ENCODE assay signal across 17 cellular contexts in the genomic region with DNA sequence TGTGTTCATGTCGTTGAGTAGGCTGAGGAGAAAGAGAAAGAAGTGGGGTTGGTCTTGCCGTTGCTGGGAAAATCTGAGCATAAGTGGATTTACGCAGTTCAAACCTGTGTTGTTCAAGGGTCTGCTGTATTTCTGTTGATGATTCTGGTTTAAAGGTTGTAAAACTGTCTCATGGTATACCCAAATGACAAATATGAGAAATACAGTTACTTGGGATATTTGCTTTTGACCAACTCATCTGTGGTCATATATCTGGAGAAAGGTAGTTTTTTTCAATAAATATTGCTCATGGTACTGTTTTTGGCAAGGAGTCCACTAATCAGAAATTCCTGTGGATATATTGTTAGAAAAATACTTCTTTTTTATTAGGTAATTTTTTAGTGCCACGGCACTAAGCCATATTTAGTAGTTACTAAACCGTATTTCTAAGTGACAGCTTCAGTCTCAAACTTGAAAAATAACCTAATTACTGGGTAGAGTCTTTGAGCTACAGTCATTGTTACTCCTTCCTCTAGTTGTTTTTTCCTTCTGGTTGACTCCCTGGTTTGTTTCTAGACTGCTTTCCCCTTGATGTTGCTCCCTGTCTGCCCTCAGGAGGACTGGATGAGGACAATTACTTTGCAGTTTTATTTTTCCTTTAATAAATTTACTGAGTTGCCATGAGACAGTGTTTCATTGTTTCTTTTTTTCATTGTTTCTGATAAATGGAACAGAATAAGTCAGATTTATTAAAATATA. TPM values are rescaled to one million over a fixed set of nuclear protein-coding genes. Genes with fewer than 3 reads are reported as not detected.
DNase-seq lines count a peak whose midpoint lies in the region; ATAC-seq and TF ChIP-seq lines count a peak whose summit lies in the region.
"Had no signal": no experiment of that assay in that cellular context is flagged by ENCODE, and none has a peak within 500 bp of the region (broad histone marks: within the 10 kb centered on the region; RNA-seq: fewer than 3 reads in every experiment).

No MANE protein-coding gene starts in this region.

- H4K20me1 ChIP-seq in H9 (ENCODE audit: control insufficient read depth, insufficient read depth, insufficient read length) = no peaks in the 10 kb centered on the region

- no peak overlapping the region for H2BK15ac ChIP-seq in H9 (ENCODE audit: low read depth, low read length)

- POLR2A ChIA-PET in naive thymus-derived CD8-positive, alpha-beta T cell (lab: Charles Lee) = interaction anchor here (0.5 kb wide), 1 partner anchor 748 kb away, joined by 5 read pairs; no protein-coding TSS in a partner anchor

- no peak for TF ChIP-seq CTCF in H9 (conservative IDR thresholded peaks at IDR 0.05)

- no peak overlapping the region for H2BK12ac ChIP-seq in H9 (ENCODE audit: insufficient read length, low read depth, low read length)

- H2BK5ac ChIP-seq in H9 (ENCODE audit: insufficient read length, low read length) = no peak overlapping the region

- no peak overlapping the region for H2BK20ac ChIP-seq in H9 (ENCODE audit: low read depth, low read length, poor library complexity, severe bottlenecking)

- H3K79me2 ChIP-seq in H9 (ENCODE audit: insufficient read depth, low read length) = no peaks in the 10 kb centered on the region

- no peak overlapping the region for H3K56ac ChIP-seq in H9 (ENCODE audit: insufficient read length, low read depth, low read length)

- no peak overlapping the region for H3K18ac ChIP-seq in H9 (ENCODE audit: insufficient read length, low read depth, low read length)

- no peak overlapping the region for H3K4me3 Mint-ChIP-seq in activated T-cell treated with anti-CD3 and anti-CD28 coated beads, Interleukin-2, amount 50 U/mL, for 24 hours
- H3K4me3 Mint-ChIP-seq in H9 = no peak overlapping the region
- no peak overlapping the region for H3K4me3 Mint-ChIP-seq in central memory CD8-positive, alpha-beta T cell
- H3K4me3 Mint-ChIP-seq in naive thymus-derived CD8-positive, alpha-beta T cell = no peak overlapping the region
- H3K4me3 Mint-ChIP-seq: HFFc6 had no signal

- H3K23me2 ChIP-seq in H9 (ENCODE audit: insufficient read length, low read depth, low read length, poor library complexity, severe bottlenecking) = no peaks in the 10 kb centered on the region

- no peak overlapping the region for H2AK5ac ChIP-seq in H9 (ENCODE audit: insufficient read length, low read length)

- no peak overlapping the region for H3K27ac ChIP-seq in H9 (ENCODE audit: insufficient read length, low read depth, low read length)
- H3K27ac ChIP-seq: C4-2B had no signal

- H4K5ac ChIP-seq in H9 (ENCODE audit: insufficient read length, low read depth, low read length) = no peak overlapping the region

- no peaks in the 10 kb centered on the region; the same call in 1 of the 2 replicates for H3K4me1 ChIP-seq in H9 (ENCODE audit: insufficient read depth, low read length)

- no peak overlapping the region for H3K14ac ChIP-seq in H9 (ENCODE audit: insufficient read depth, low read length)

- H2BK120ac ChIP-seq in H9 (ENCODE audit: low read depth, low read length, poor library complexity, severe bottlenecking) = no peak overlapping the region

- no CpG with 5 or more reads among the region's 5 CpGs for WGBS in H9 (ENCODE audit: extremely low coverage, insufficient read length, low lambda C conversion rate)

- peaks cover 83% of the 10 kb centered on the region for H3K36me3 Mint-ChIP-seq in activated T-cell treated with anti-CD3 and anti-CD28 coated beads, Interleukin-2, amount 50 U/mL, for 24 hours (ENCODE audit: low read depth)
- peaks cover 29 to 63% (median 43%) of the 10 kb centered on the region in 3 experiments for H3K36me3 Mint-ChIP-seq in H9 (ENCODE audit: insufficient read depth in 1 of 3, low read depth in 3 of 3)
- peaks cover 53% of the 10 kb centered on the region for H3K36me3 Mint-ChIP-seq in central memory CD8-positive, alpha-beta T cell (ENCODE audit: insufficient read depth)
- peaks cover 0 to 83% (median 7%) of the 10 kb centered on the region in 3 donors for H3K36me3 Mint-ChIP-seq in naive thymus-derived CD8-positive, alpha-beta T cell

- H3K27me3 Mint-ChIP-seq in activated T-cell treated with anti-CD3 and anti-CD28 coated beads, Interleukin-2, amount 50 U/mL, for 24 hours = no peaks in the 10 kb centered on the region
- H3K27me3 Mint-ChIP-seq in H9 (ENCODE audit: low read depth) = no peaks in the 10 kb centered on the region
- H3K27me3 Mint-ChIP-seq in central memory CD8-positive, alpha-beta T cell = no peaks in the 10 kb centered on the region
- no peaks in the 10 kb centered on the region for H3K27me3 Mint-ChIP-seq in naive thymus-derived CD8-positive, alpha-beta T cell

- H3K4me1 Mint-ChIP-seq in activated T-cell treated with anti-CD3 and anti-CD28 coated beads, Interleukin-2, amount 50 U/mL, for 24 hours (ENCODE audit: low read depth) = peaks cover 3% of the 10 kb centered on the region
- peaks cover 5 to 7% of the 10 kb centered on the region in 2 experiments for H3K4me1 Mint-ChIP-seq in H9
- peaks cover 12% of the 10 kb centered on the region for H3K4me1 Mint-ChIP-seq in central memory CD8-positive, alpha-beta T cell
- peaks cover 3 to 8% (median 6%) of the 10 kb centered on the region in 4 donors for H3K4me1 Mint-ChIP-seq in naive thymus-derived CD8-positive, alpha-beta T cell

- no peaks in the 10 kb centered on the region for H3K9me3 Mint-ChIP-seq in activated T-cell treated with anti-CD3 and anti-CD28 coated beads, Interleukin-2, amount 50 U/mL, for 24 hours
- H3K9me3 Mint-ChIP-seq in H9 = no peaks in the 10 kb centered on the region
- H3K9me3 Mint-ChIP-seq in central memory CD8-positive, alpha-beta T cell = no peaks in the 10 kb centered on the region
- H3K9me3 Mint-ChIP-seq in naive thymus-derived CD8-positive, alpha-beta T cell = no peaks in the 10 kb centered on the region
- H3K9me3 Mint-ChIP-seq: HFFc6 had no signal

- ATAC-seq in central memory CD8-positive, alpha-beta T cell (replicated peaks; ENCODE audit: extremely low read depth, poor library complexity, severe bottlenecking) = no peak
- ATAC-seq in naive thymus-derived CD8-positive, alpha-beta T cell = no peak
- ATAC-seq in GM18873 (IDR thresholded peaks at IDR 0.05; ENCODE audit: low FRiP score, unreplicated experiment) = no peak

- H2AFZ ChIP-seq in H9 (ENCODE audit: low read length) = no peak overlapping the region

- no peak overlapping the region for H3K4ac ChIP-seq in H9 (ENCODE audit: low read depth, low read length)

- no peak overlapping the region for H3K4me2 ChIP-seq in H9 (ENCODE audit: insufficient read depth, insufficient read length, low read length)

- no peaks in the 10 kb centered on the region for H3K9me3 ChIP-seq in H9 (ENCODE audit: control insufficient read depth, low read depth, low read length)

- peaks cover 4% of the 10 kb centered on the region for H3K79me1 ChIP-seq in H9 (ENCODE audit: insufficient read depth, low read depth, low read length, poor library complexity, severe bottlenecking)

- no peak overlapping the region for H3T11ph ChIP-seq in H9 (ENCODE audit: low read length)

- H3K27me3 ChIP-seq in H9 (ENCODE audit: insufficient read depth, low read length) = no peaks in the 10 kb centered on the region

- H3K23ac ChIP-seq in H9 (ENCODE audit: insufficient read length, low read depth, low read length) = no peak overlapping the region

- no peak overlapping the region for H3K9ac ChIP-seq in H9 (ENCODE audit: extremely low read depth, insufficient read length, low read length)

- no peak overlapping the region for H4K91ac ChIP-seq in H9 (ENCODE audit: insufficient read length, low read depth, low read length)

- H4K8ac ChIP-seq in H9 (replicated peaks; ENCODE audit: insufficient read length, low read depth, low read length) = no peak overlapping the region

- no peak for DNase-seq in activated T-cell treated with anti-CD3 and anti-CD28 coated beads, Interleukin-2, amount 50 U/mL, for 24 hours
- DNase-seq in activated T-cell treated with anti-CD3 and anti-CD28 coated beads for 4 hours (no peak), H9 (no peak), iPS-NIHi7 (ENCODE audit: extremely low spot score) (no peak), SKM-1 treated with dmso at 0.1 percent for 144 hours (lab: John Stamatoyannopoulos, UW; ENCODE audit: unreplicated experiment) (no peak)
- no peak for DNase-seq in central memory CD8-positive, alpha-beta T cell (ENCODE audit: low spot score in 2 of 2)
- no peak for DNase-seq in naive thymus-derived CD8-positive, alpha-beta T cell
- DNase-seq: Calu3; HFFc6; KG1; NCI-H1092; NCI-H2107; NCI-H226; NCI-H526 treated with DMSO at 0.1 percent for 48 hours; NK-92 treated with Interleukin-12 subunit alpha and Interleukin-12 subunit beta, amount 100 ng/mL, for 24 hours had no signal

- peak overlapping the region; percentile 3 for H3K27ac Mint-ChIP-seq in activated T-cell treated with anti-CD3 and anti-CD28 coated beads, Interleukin-2, amount 50 U/mL, for 24 hours
- H3K27ac Mint-ChIP-seq in H9 = peak overlapping the region; percentile 13 to 66 (median 50); a peak in 5 of 7 replicates
- H3K27ac Mint-ChIP-seq in central memory CD8-positive, alpha-beta T cell (ENCODE audit: low read depth) = peak overlapping the region; percentile 44
- peak overlapping the region in 8 of 10 donors; percentile 16 to 84 (median 49) for H3K27ac Mint-ChIP-seq in naive thymus-derived CD8-positive, alpha-beta T cell
- H3K27ac Mint-ChIP-seq: HFFc6 had no signal

RNA-seq across cellular contexts. Expression of a gene that starts 31.5 kb away (rescaled TPM):
- 54.0 and 57.6 TPM in 2 replicates for total RNA-seq in H9 (2021)
- total RNA-seq in naive thymus-derived CD8-positive, alpha-beta T cell = 10 to 100 TPM; 24.0 to 26.1 TPM
- polyA plus RNA-seq in naive thymus-derived CD8-positive, alpha-beta T cell = 10 to 100 TPM; 19.4 to 29.1 (median 23.6) TPM

RNA-seq across cellular contexts. Expression of a gene that starts 47.2 kb away (rescaled TPM):
- total RNA-seq in H9 (2021) = 347 and 370 TPM in 2 replicates
- total RNA-seq in naive thymus-derived CD8-positive, alpha-beta T cell = 10 to 100 TPM; 62.9 to 65.8 TPM
- 100 to 1,000 TPM; 154 to 181 (median 172) TPM for polyA plus RNA-seq in naive thymus-derived CD8-positive, alpha-beta T cell

RNA-seq across cellular contexts. Expression of a gene that starts 47.7 kb away (rescaled TPM):
- total RNA-seq in H9 (2021) = 844 and 846 TPM in 2 replicates
- total RNA-seq in naive thymus-derived CD8-positive, alpha-beta T cell = 100 to 1,000 TPM; 138 to 140 TPM
- 100 to 1,000 TPM; 101 to 134 (median 128) TPM for polyA plus RNA-seq in naive thymus-derived CD8-positive, alpha-beta T cell
